2 cellular contexts compared by ENCODE assay signal in the genomic region with DNA sequence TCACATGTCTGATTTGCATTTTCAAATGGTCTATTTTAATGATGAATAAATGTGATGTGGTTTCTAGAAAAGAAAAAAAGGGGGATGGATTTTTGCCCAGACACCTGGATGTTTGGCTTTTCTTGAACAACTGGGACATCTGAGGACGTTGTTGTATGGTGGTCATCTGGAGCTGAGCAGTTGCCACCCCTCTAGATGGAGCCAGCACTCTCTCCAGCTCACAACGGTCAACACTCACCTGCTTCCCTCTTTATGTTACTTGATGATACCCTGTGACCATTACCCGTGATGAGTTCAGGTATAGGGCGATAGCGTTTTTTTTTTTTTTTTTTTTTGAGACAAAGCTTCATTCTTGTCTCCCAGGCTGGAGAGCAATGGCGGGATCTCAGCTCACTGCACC.
TF ChIP-seq lines count a peak whose summit lies in the region.

No MANE protein-coding gene starts in this region.

TF ChIP-seq in GM23338, 12 proteins besides CTCF, POLR2A, EP300 and RAD21 (continues in another document):
- TF ChIP-seq, protein P1, sequence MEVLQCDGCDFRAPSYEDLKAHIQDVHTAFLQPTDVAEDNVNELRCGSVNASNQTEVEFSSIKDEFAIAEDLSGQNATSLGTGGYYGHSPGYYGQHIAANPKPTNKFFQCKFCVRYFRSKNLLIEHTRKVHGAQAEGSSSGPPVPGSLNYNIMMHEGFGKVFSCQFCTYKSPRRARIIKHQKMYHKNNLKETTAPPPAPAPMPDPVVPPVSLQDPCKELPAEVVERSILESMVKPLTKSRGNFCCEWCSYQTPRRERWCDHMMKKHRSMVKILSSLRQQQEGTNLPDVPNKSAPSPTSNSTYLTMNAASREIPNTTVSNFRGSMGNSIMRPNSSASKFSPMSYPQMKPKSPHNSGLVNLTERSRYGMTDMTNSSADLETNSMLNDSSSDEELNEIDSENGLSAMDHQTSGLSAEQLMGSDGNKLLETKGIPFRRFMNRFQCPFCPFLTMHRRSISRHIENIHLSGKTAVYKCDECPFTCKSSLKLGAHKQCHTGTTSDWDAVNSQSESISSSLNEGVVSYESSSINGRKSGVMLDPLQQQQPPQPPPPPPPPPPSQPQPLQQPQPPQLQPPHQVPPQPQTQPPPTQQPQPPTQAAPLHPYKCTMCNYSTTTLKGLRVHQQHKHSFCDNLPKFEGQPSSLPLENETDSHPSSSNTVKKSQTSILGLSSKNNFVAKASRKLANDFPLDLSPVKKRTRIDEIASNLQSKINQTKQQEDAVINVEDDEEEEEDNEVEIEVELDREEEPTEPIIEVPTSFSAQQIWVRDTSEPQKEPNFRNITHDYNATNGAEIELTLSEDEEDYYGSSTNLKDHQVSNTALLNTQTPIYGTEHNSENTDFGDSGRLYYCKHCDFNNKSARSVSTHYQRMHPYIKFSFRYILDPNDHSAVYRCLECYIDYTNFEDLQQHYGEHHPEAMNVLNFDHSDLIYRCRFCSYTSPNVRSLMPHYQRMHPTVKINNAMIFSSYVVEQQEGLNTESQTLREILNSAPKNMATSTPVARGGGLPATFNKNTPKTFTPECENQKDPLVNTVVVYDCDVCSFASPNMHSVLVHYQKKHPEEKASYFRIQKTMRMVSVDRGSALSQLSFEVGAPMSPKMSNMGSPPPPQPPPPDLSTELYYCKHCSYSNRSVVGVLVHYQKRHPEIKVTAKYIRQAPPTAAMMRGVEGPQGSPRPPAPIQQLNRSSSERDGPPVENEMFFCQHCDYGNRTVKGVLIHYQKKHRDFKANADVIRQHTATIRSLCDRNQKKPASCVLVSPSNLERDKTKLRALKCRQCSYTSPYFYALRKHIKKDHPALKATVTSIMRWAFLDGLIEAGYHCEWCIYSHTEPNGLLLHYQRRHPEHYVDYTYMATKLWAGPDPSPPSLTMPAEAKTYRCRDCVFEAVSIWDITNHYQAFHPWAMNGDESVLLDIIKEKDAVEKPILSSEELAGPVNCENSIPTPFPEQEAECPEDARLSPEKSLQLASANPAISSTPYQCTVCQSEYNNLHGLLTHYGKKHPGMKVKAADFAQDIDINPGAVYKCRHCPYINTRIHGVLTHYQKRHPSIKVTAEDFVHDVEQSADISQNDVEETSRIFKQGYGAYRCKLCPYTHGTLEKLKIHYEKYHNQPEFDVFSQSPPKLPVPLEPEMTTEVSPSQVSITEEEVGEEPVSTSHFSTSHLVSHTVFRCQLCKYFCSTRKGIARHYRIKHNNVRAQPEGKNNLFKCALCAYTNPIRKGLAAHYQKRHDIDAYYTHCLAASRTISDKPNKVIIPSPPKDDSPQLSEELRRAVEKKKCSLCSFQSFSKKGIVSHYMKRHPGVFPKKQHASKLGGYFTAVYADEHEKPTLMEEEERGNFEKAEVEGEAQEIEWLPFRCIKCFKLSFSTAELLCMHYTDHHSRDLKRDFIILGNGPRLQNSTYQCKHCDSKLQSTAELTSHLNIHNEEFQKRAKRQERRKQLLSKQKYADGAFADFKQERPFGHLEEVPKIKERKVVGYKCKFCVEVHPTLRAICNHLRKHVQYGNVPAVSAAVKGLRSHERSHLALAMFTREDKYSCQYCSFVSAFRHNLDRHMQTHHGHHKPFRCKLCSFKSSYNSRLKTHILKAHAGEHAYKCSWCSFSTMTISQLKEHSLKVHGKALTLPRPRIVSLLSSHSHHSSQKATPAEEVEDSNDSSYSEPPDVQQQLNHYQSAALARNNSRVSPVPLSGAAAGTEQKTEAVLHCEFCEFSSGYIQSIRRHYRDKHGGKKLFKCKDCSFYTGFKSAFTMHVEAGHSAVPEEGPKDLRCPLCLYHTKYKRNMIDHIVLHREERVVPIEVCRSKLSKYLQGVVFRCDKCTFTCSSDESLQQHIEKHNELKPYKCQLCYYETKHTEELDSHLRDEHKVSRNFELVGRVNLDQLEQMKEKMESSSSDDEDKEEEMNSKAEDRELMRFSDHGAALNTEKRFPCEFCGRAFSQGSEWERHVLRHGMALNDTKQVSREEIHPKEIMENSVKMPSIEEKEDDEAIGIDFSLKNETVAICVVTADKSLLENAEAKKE (CRISPR knock-in tag; IDR thresholded peaks at IDR 0.05): no peak
- TF ChIP-seq POLR2AphosphoS5 (IDR thresholded peaks at IDR 0.05; ENCODE audit: low read depth) (no peak), EZH2phosphoT487 (IDR thresholded peaks at IDR 0.05; ENCODE audit: unreplicated experiment) (no peak), STAT1 (IDR thresholded peaks at IDR 0.05; ENCODE audit: unreplicated experiment) (no peak), ZNF114 (CRISPR knock-in tag; IDR thresholded peaks at IDR 0.05) (no peak), ZNF331 (CRISPR knock-in tag; IDR thresholded peaks at IDR 0.05; ENCODE audit: low read depth) (no peak), EZH2 (IDR thresholded peaks at IDR 0.05; ENCODE audit: low read depth, unreplicated experiment) (no peak), NANOG (IDR thresholded peaks at IDR 0.05; ENCODE audit: borderline replicate concordance) (no peak)
- TF ChIP-seq, protein P2, sequence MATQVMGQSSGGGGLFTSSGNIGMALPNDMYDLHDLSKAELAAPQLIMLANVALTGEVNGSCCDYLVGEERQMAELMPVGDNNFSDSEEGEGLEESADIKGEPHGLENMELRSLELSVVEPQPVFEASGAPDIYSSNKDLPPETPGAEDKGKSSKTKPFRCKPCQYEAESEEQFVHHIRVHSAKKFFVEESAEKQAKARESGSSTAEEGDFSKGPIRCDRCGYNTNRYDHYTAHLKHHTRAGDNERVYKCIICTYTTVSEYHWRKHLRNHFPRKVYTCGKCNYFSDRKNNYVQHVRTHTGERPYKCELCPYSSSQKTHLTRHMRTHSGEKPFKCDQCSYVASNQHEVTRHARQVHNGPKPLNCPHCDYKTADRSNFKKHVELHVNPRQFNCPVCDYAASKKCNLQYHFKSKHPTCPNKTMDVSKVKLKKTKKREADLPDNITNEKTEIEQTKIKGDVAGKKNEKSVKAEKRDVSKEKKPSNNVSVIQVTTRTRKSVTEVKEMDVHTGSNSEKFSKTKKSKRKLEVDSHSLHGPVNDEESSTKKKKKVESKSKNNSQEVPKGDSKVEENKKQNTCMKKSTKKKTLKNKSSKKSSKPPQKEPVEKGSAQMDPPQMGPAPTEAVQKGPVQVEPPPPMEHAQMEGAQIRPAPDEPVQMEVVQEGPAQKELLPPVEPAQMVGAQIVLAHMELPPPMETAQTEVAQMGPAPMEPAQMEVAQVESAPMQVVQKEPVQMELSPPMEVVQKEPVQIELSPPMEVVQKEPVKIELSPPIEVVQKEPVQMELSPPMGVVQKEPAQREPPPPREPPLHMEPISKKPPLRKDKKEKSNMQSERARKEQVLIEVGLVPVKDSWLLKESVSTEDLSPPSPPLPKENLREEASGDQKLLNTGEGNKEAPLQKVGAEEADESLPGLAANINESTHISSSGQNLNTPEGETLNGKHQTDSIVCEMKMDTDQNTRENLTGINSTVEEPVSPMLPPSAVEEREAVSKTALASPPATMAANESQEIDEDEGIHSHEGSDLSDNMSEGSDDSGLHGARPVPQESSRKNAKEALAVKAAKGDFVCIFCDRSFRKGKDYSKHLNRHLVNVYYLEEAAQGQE (IDR thresholded peaks at IDR 0.05; ENCODE audit: unreplicated experiment): no peak
- TF ChIP-seq, protein P3, sequence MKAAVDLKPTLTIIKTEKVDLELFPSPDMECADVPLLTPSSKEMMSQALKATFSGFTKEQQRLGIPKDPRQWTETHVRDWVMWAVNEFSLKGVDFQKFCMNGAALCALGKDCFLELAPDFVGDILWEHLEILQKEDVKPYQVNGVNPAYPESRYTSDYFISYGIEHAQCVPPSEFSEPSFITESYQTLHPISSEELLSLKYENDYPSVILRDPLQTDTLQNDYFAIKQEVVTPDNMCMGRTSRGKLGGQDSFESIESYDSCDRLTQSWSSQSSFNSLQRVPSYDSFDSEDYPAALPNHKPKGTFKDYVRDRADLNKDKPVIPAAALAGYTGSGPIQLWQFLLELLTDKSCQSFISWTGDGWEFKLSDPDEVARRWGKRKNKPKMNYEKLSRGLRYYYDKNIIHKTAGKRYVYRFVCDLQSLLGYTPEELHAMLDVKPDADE (IDR thresholded peaks at IDR 0.05): no peak

TF ChIP-seq in K562, 482 proteins besides CTCF, POLR2A, EP300 and RAD21:
- TF ChIP-seq ZNF175 (CRISPR knock-in tag; IDR thresholded peaks at IDR 0.05; ENCODE audit: low read depth) (no peak), BRF1 (IDR thresholded peaks at IDR 0.05; ENCODE audit: borderline replicate concordance, extremely low read depth, insufficient read length) (no peak), NR1H2 (CRISPR knock-in tag; IDR thresholded peaks at IDR 0.05) (no peak), ZNF77 (CRISPR knock-in tag; IDR thresholded peaks at IDR 0.05) (no peak), PRPF4 (IDR thresholded peaks at IDR 0.05; ENCODE audit: insufficient read depth, low read depth, low read length, poor library complexity, severe bottlenecking) (no peak), FUS (optimal IDR thresholded peaks at IDR 0.05; ENCODE audit: low read depth, low read length) (no peak), TFAM (CRISPR knock-in tag; conservative IDR thresholded peaks at IDR 0.05) (no peak), ZNF561 (CRISPR knock-in tag; conservative IDR thresholded peaks at IDR 0.05) (no peak), KLF10 (CRISPR knock-in tag; IDR thresholded peaks at IDR 0.05) (no peak), ZBED1 (IDR thresholded peaks at IDR 0.05) (no peak), ZNF436 (CRISPR knock-in tag; IDR thresholded peaks at IDR 0.05) (no peak), SMARCA5 (IDR thresholded peaks at IDR 0.05) (no peak), EGR1 (conservative IDR thresholded peaks at IDR 0.05) (no peak), ZSCAN29 (IDR thresholded peaks at IDR 0.05) (no peak)
- TF ChIP-seq, protein P4, sequence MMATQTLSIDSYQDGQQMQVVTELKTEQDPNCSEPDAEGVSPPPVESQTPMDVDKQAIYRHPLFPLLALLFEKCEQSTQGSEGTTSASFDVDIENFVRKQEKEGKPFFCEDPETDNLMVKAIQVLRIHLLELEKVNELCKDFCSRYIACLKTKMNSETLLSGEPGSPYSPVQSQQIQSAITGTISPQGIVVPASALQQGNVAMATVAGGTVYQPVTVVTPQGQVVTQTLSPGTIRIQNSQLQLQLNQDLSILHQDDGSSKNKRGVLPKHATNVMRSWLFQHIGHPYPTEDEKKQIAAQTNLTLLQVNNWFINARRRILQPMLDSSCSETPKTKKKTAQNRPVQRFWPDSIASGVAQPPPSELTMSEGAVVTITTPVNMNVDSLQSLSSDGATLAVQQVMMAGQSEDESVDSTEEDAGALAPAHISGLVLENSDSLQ (IDR thresholded peaks at IDR 0.05): no peak
- TF ChIP-seq, protein P5, sequence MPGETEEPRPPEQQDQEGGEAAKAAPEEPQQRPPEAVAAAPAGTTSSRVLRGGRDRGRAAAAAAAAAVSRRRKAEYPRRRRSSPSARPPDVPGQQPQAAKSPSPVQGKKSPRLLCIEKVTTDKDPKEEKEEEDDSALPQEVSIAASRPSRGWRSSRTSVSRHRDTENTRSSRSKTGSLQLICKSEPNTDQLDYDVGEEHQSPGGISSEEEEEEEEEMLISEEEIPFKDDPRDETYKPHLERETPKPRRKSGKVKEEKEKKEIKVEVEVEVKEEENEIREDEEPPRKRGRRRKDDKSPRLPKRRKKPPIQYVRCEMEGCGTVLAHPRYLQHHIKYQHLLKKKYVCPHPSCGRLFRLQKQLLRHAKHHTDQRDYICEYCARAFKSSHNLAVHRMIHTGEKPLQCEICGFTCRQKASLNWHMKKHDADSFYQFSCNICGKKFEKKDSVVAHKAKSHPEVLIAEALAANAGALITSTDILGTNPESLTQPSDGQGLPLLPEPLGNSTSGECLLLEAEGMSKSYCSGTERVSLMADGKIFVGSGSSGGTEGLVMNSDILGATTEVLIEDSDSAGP (CRISPR knock-in tag; IDR thresholded peaks at IDR 0.05): no peak
- TF ChIP-seq, protein P6, sequence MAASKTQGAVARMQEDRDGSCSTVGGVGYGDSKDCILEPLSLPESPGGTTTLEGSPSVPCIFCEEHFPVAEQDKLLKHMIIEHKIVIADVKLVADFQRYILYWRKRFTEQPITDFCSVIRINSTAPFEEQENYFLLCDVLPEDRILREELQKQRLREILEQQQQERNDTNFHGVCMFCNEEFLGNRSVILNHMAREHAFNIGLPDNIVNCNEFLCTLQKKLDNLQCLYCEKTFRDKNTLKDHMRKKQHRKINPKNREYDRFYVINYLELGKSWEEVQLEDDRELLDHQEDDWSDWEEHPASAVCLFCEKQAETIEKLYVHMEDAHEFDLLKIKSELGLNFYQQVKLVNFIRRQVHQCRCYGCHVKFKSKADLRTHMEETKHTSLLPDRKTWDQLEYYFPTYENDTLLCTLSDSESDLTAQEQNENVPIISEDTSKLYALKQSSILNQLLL (CRISPR knock-in tag; IDR thresholded peaks at IDR 0.05; ENCODE audit: borderline replicate concordance): no peak
- TF ChIP-seq, protein P7, sequence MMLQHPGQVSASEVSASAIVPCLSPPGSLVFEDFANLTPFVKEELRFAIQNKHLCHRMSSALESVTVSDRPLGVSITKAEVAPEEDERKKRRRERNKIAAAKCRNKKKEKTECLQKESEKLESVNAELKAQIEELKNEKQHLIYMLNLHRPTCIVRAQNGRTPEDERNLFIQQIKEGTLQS (IDR thresholded peaks at IDR 0.05): no peak
- TF ChIP-seq, protein P7 (CRISPR knock-in tag; conservative IDR thresholded peaks at IDR 0.05): no peak
- TF ChIP-seq, protein P8, sequence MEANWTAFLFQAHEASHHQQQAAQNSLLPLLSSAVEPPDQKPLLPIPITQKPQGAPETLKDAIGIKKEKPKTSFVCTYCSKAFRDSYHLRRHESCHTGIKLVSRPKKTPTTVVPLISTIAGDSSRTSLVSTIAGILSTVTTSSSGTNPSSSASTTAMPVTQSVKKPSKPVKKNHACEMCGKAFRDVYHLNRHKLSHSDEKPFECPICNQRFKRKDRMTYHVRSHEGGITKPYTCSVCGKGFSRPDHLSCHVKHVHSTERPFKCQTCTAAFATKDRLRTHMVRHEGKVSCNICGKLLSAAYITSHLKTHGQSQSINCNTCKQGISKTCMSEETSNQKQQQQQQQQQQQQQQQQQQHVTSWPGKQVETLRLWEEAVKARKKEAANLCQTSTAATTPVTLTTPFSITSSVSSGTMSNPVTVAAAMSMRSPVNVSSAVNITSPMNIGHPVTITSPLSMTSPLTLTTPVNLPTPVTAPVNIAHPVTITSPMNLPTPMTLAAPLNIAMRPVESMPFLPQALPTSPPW (CRISPR knock-in tag; IDR thresholded peaks at IDR 0.05): no peak
